ENCODE assay signal across 16 cellular contexts in genomic region chr2:85457877-85458316, GRCh38. TPM values are rescaled to one million over a fixed set of nuclear protein-coding genes. Genes with fewer than 3 reads are reported as not detected.
DNase-seq lines count a peak whose midpoint lies in the region; ATAC-seq, FAIRE-seq and TF ChIP-seq lines count a peak whose summit lies in the region.
"Had no signal": no experiment of that assay in that cellular context is flagged by ENCODE, and none has a peak within 500 bp of the region (broad histone marks: within the 10 kb centered on the region; RNA-seq: fewer than 3 reads in every experiment).

No MANE protein-coding gene starts in this region.

- H3K4me3 ChIP-seq in left lung = no peak overlapping the region
- H3K4me3 ChIP-seq: GM12878, smooth muscle cell, upper lobe of left lung had no signal

- no peaks in the 10 kb centered on the region for H3K36me3 ChIP-seq in left lung
- H3K36me3 ChIP-seq: upper lobe of left lung had no signal

- H3K9me3 ChIP-seq in left lung = no peaks in the 10 kb centered on the region
- H3K9me3 ChIP-seq: upper lobe of left lung had no signal

- peak; percentile 1 for DNase-seq in NCI-H748 (lab: John Stamatoyannopoulos, UW; ENCODE audit: unreplicated experiment)
- DNase-seq in NCI-H748 treated with DMSO at 0.1 percent for 48 hours (lab: John Stamatoyannopoulos, UW) = no peak
- peak; percentile 93 for DNase-seq in SW480 (ENCODE audit: low spot score)
- DNase-seq in iPS-NIHi11 (ENCODE audit: low spot score) = peak; percentile 16
- DNase-seq in urothelium cell line (ENCODE audit: low spot score) = peak; percentile 42
- DNase-seq in cerebellar cortex (ENCODE audit: low spot score) = no peak
- no peak for DNase-seq in left lung
- DNase-seq: activated T-cell treated with anti-CD3 and anti-CD28 coated beads, Interleukin-2, amount 50 U/mL, for 1 hour; naive thymus-derived CD8-positive, alpha-beta T cell; NCI-H2029; upper lobe of left lung had no signal

- no peak for TF ChIP-seq CTCF in left lung (IDR thresholded peaks at IDR 0.05)

- no peak for ATAC-seq in GM21825 (IDR thresholded peaks at IDR 0.05; ENCODE audit: unreplicated experiment)
- no peak for ATAC-seq in left lung
- ATAC-seq: GM12878; HepG2; naive thymus-derived CD8-positive, alpha-beta T cell had no signal

- no peaks in the 10 kb centered on the region for H3K27me3 ChIP-seq in left lung
- H3K27me3 ChIP-seq: upper lobe of left lung had no signal

- no peak overlapping the region for H3K27ac ChIP-seq in left lung
- H3K27ac ChIP-seq: upper lobe of left lung had no signal

- no peaks in the 10 kb centered on the region for H3K4me1 ChIP-seq in left lung
- H3K4me1 ChIP-seq: upper lobe of left lung had no signal

- FAIRE-seq in urothelium cell line (lab: Jason Lieb, UNC) = no peak
- FAIRE-seq: A204.1, GM12878, HepG2 had no signal

- intact Hi-C loops in left lung (cut with DNase I) = no loop called here

RNA-seq across cellular contexts. Expression of gene SH2D6, which starts 39.4 kb away (rescaled TPM):
- under 1 TPM; 0.60 to 0.90 TPM for total RNA-seq in left lung
- total RNA-seq: smooth muscle cell had no signal

RNA-seq across cellular contexts. Expression of gene CAPG, which starts 47.7 kb away (rescaled TPM):
- total RNA-seq in left lung = 100 to 1,000 TPM; 340 to 418 TPM

Comparison
In these comparisons a context has a peak if more than half of its experiments do, and no peak if none do; other contexts are left out.
1. DNase-seq: peak in NCI-H748 (single experiment), SW480 (single experiment), iPS-NIHi11 (single experiment) and urothelium cell line (single experiment); none in NCI-H748 treated with DMSO at 0.1 percent for 48 hours (single experiment), cerebellar cortex (single experiment) and left lung (0 of 2).